In genomic region chr6:87710090-87710489, GRCh38 we compare ENCODE assay signal across 2 cellular contexts.
TF ChIP-seq lines count a peak whose summit lies in the region.

No MANE protein-coding gene starts in this region.

TF ChIP-seq in GM12891, 5 proteins besides CTCF, POLR2A, EP300 and RAD21:
- TF ChIP-seq PAX5 (IDR thresholded peaks at IDR 0.05; ENCODE audit: insufficient read depth, low read length, severe bottlenecking) (no peak), SPI1 (IDR thresholded peaks at IDR 0.05; ENCODE audit: low read depth, low read length) (peak; percentile 72)

TF ChIP-seq in IMR-90, 13 proteins besides CTCF, POLR2A, EP300 and RAD21:
- TF ChIP-seq NFE2L2 (IDR thresholded peaks at IDR 0.05; ENCODE audit: low read depth, low read length) (no peak), MXI1 (IDR thresholded peaks at IDR 0.05; ENCODE audit: borderline replicate concordance, low read depth, low read length) (no peak), MAFK (IDR thresholded peaks at IDR 0.05; ENCODE audit: low read depth, low read length) (no peak), SMC3 (IDR thresholded peaks at IDR 0.05; ENCODE audit: low read depth, low read length) (no peak), CHD1 (IDR thresholded peaks at IDR 0.05; ENCODE audit: low read depth, low read length) (no peak), MAZ (IDR thresholded peaks at IDR 0.05; ENCODE audit: borderline replicate concordance, low read depth, low read length) (no peak), USF2 (IDR thresholded peaks at IDR 0.05; ENCODE audit: low read depth, low read length) (no peak)
